In genomic region chr17:27106982-27107360, GRCh38 we compare ENCODE assay signal across 1 cellular context.
TF ChIP-seq lines count a peak whose summit lies in the region.

No MANE protein-coding gene starts in this region.

TF ChIP-seq in K562, 482 proteins besides CTCF, POLR2A, EP300 and RAD21 (continued from another document and continues in another):
- no peak for TF ChIP-seq CUX1 (CRISPR knock-in tag; IDR thresholded peaks at IDR 0.05)
- TF ChIP-seq GMEB1 (CRISPR knock-in tag; IDR thresholded peaks at IDR 0.05), result no peak
- no peak for TF ChIP-seq RNF2 (IDR thresholded peaks at IDR 0.05)
- TF ChIP-seq POLR3A (IDR thresholded peaks at IDR 0.05; ENCODE audit: borderline replicate concordance, extremely low read depth, insufficient read depth, insufficient read length), result no peak
- no peak for TF ChIP-seq ZNF217 (CRISPR knock-in tag; IDR thresholded peaks at IDR 0.05)
- no peak for TF ChIP-seq ZNF41 (CRISPR knock-in tag; conservative IDR thresholded peaks at IDR 0.05)
- TF ChIP-seq ASH1L (IDR thresholded peaks at IDR 0.05; ENCODE audit: borderline replicate concordance, low read depth, partially characterized antibody), result no peak
- TF ChIP-seq MECOM (CRISPR knock-in tag; IDR thresholded peaks at IDR 0.05), result no peak
- no peak for TF ChIP-seq ZBTB49 (CRISPR knock-in tag; IDR thresholded peaks at IDR 0.05; ENCODE audit: borderline replicate concordance)
- no peak for TF ChIP-seq MTA3 (IDR thresholded peaks at IDR 0.05; ENCODE audit: borderline replicate concordance)
- peak; percentile 80 for TF ChIP-seq ZNF592 (IDR thresholded peaks at IDR 0.05)
- TF ChIP-seq XRCC4 (IDR thresholded peaks at IDR 0.05; ENCODE audit: extremely low read depth, insufficient read depth, insufficient read length), result no peak
- TF ChIP-seq RBM15 (IDR thresholded peaks at IDR 0.05; ENCODE audit: insufficient read depth, low read length), result no peak
- TF ChIP-seq ZBTB2 (IDR thresholded peaks at IDR 0.05), result no peak
- no peak for TF ChIP-seq ILF3 (IDR thresholded peaks at IDR 0.05; ENCODE audit: borderline replicate concordance)
- no peak for TF ChIP-seq TOE1 (IDR thresholded peaks at IDR 0.05; ENCODE audit: borderline replicate concordance)
- TF ChIP-seq TOE1 (CRISPR knock-in tag; IDR thresholded peaks at IDR 0.05; ENCODE audit: borderline replicate concordance, low read depth), result no peak
- TF ChIP-seq ZNF274 (IDR thresholded peaks at IDR 0.05; ENCODE audit: borderline replicate concordance, low read depth, low read length), result no peak
- no peak for TF ChIP-seq ZNF76 (CRISPR knock-in tag; IDR thresholded peaks at IDR 0.05; ENCODE audit: borderline replicate concordance)
- no peak for TF ChIP-seq SLC30A9 (CRISPR knock-in tag; IDR thresholded peaks at IDR 0.05)
- TF ChIP-seq E2F4 (CRISPR knock-in tag; IDR thresholded peaks at IDR 0.05; ENCODE audit: low read depth), result no peak
- TF ChIP-seq MXI1 (IDR thresholded peaks at IDR 0.05; ENCODE audit: low read depth, low read length), result no peak
- no peak for TF ChIP-seq CREB3L1 (IDR thresholded peaks at IDR 0.05; ENCODE audit: borderline replicate concordance, low read depth)
- peak; percentile 41 for TF ChIP-seq SMAD4 (CRISPR knock-in tag; conservative IDR thresholded peaks at IDR 0.05)
- TF ChIP-seq ESRRA (IDR thresholded peaks at IDR 0.05; ENCODE audit: borderline replicate concordance, low read depth), result no peak
- no peak for TF ChIP-seq ETV6 (IDR thresholded peaks at IDR 0.05; ENCODE audit: borderline replicate concordance in 1 of 2, low read depth in 2 of 2, low read length in 1 of 2)
- no peak for TF ChIP-seq ETV6 (CRISPR knock-in tag; IDR thresholded peaks at IDR 0.05; ENCODE audit: borderline replicate concordance)
- TF ChIP-seq TEAD1 (CRISPR knock-in tag; IDR thresholded peaks at IDR 0.05), result no peak
- TF ChIP-seq ZBTB9 (CRISPR knock-in tag; IDR thresholded peaks at IDR 0.05), result 0 out of 2 replicates have a peak, but pooled peaks have one; percentile 45
- TF ChIP-seq ZNF232 (CRISPR knock-in tag; IDR thresholded peaks at IDR 0.05), result no peak
- TF ChIP-seq RBM39 (optimal IDR thresholded peaks at IDR 0.05; ENCODE audit: low read depth, low read length), result no peak
- TF ChIP-seq SMARCC2 (IDR thresholded peaks at IDR 0.05; ENCODE audit: low read depth), result no peak
- TF ChIP-seq CBX5 (IDR thresholded peaks at IDR 0.05; ENCODE audit: borderline replicate concordance, low read depth), result no peak
- no peak for TF ChIP-seq SAFB2 (IDR thresholded peaks at IDR 0.05; ENCODE audit: borderline replicate concordance, low read depth, low read length, severe bottlenecking)
- 0 out of 2 replicates have a peak, but pooled peaks have one; percentile 6 for TF ChIP-seq ZBTB12 (CRISPR knock-in tag; IDR thresholded peaks at IDR 0.05)
- no peak for TF ChIP-seq ZNF384 (IDR thresholded peaks at IDR 0.05; ENCODE audit: low read depth, low read length)
- TF ChIP-seq MEF2D (tag; conservative IDR thresholded peaks at IDR 0.05; ENCODE audit: low read depth), result 0 out of 2 replicates have a peak, but pooled peaks have one; percentile 26
- 0 out of 2 replicates have a peak, but pooled peaks have one; percentile 30 for TF ChIP-seq IRF9 (tag; IDR thresholded peaks at IDR 0.05)
- TF ChIP-seq TGIF2 (CRISPR knock-in tag; IDR thresholded peaks at IDR 0.05), result no peak
